27 cellular contexts compared by ENCODE assay signal in genomic region chr19:48310227-48310626, GRCh38. TPM values are rescaled to one million over a fixed set of nuclear protein-coding genes. Genes with fewer than 3 reads are reported as not detected.
DNase-seq lines count a peak whose midpoint lies in the region; ATAC-seq, FAIRE-seq and TF ChIP-seq lines count a peak whose summit lies in the region.
"Had no signal": no experiment of that assay in that cellular context is flagged by ENCODE, and none has a peak within 500 bp of the region (broad histone marks: within the 10 kb centered on the region; RNA-seq: fewer than 3 reads in every experiment).

No MANE protein-coding gene starts in this region.

- no peaks in the 10 kb centered on the region for H4K20me1 ChIP-seq in endothelial cell of umbilical vein (replicated peaks; ENCODE audit: control insufficient read depth, extremely low read depth, insufficient read depth, low read length)
- H4K20me1 ChIP-seq in mammary epithelial cell (ENCODE audit: insufficient read depth, low read length) = no peaks in the 10 kb centered on the region
- no peaks in the 10 kb centered on the region for H4K20me1 ChIP-seq in GM23338 (replicated peaks; ENCODE audit: insufficient read depth)

- WGBS in thyroid gland, 2 donors = 42 to 56% methylated on average over 7 of the region's 7 CpGs
- WGBS in mammary epithelial cell (ENCODE audit: low coverage, missing lambda C conversion rate) = 78% methylated on average over 5 of the region's 7 CpGs
- WGBS in pancreas, 2 donors = 41 to 55% methylated on average over 7 of the region's 7 CpGs

- peak overlapping the region; percentile 60 for H3K4me2 ChIP-seq in endothelial cell of umbilical vein (ENCODE audit: insufficient read depth, low read length)
- no peak overlapping the region for H3K4me2 ChIP-seq in mammary epithelial cell (ENCODE audit: insufficient read depth, low read depth, low read length)
- no peak overlapping the region for H3K4me2 ChIP-seq in GM23338
- H3K4me2 ChIP-seq: PC-9 had no signal

- H3K27ac Mint-ChIP-seq in GM23338 = no peak overlapping the region
- H3K27ac Mint-ChIP-seq: progenitor cell of endocrine pancreas; stimulated activated naive B cell treated with anti-CD40 and anti-IgM and Interleukin-4, amounts not matched to agents 10 μg/mL and 1 μg/mL and 100 μg/mL, for 72 hours had no signal

- in situ Hi-C loops in mammary epithelial cell (cut with MboI; ENCODE audit: low sequenced_read_pairs in 2 of 2) = loop anchor here (10.0 to 25.0 kb wide), 2 partner anchors 275 to 277 kb away; no protein-coding TSS in a partner anchor

- dilution Hi-C loops in endothelial cell of umbilical vein (cut with MboI; ENCODE audit: extremely low pct_ligation_motif_present, low sequenced_read_pairs) (no loop called here), mammary epithelial cell (cut with HindIII; ENCODE audit: low sequenced_read_pairs) (no loop called here)

- no peak overlapping the region for H3K4me3 ChIP-seq in endothelial cell of umbilical vein (replicated peaks in 1 of 3; ENCODE audit: insufficient read depth in 1 of 3, low read depth in 1 of 3, low read length in 3 of 3)
- H3K4me3 ChIP-seq in left ventricle myocardium inferior = no peak overlapping the region
- no peak overlapping the region for H3K4me3 ChIP-seq in thyroid gland (replicated peaks in 1 of 3)
- no peak overlapping the region for H3K4me3 ChIP-seq in mammary epithelial cell (replicated peaks in 1 of 3; ENCODE audit: insufficient read depth in 1 of 3, low read depth in 2 of 3, low read length in 3 of 3)
- no peak overlapping the region for H3K4me3 ChIP-seq in GM23338
- H3K4me3 ChIP-seq in pancreas = no peak overlapping the region
- H3K4me3 ChIP-seq: HAP-1, PC-9 had no signal

- H3K9me3 ChIP-seq in endothelial cell of umbilical vein (replicated peaks; ENCODE audit: control insufficient read depth, insufficient read depth, low read length) (no peaks in the 10 kb centered on the region), left ventricle myocardium inferior (replicated peaks) (no peaks in the 10 kb centered on the region), thyroid gland (no peaks in the 10 kb centered on the region), mammary epithelial cell (replicated peaks; ENCODE audit: insufficient read depth, low read length) (no peaks in the 10 kb centered on the region), pancreas (no peaks in the 10 kb centered on the region)
- H3K9me3 ChIP-seq: HAP-1 had no signal

- H3K9ac ChIP-seq in endothelial cell of umbilical vein (replicated peaks; ENCODE audit: extremely low read depth, insufficient read depth, low read length) = no peak overlapping the region
- H3K9ac ChIP-seq in mammary epithelial cell (ENCODE audit: insufficient read depth, low read length) = no peak overlapping the region

- CTCF ChIA-PET in endothelial cell of umbilical vein (lab: Charles Lee) = interaction anchor here (1.0 to 1.4 kb wide), 4 partner anchors 10 to 24 kb away, joined by 3 to 8 read pairs (median 4); no protein-coding TSS in a partner anchor
- CTCF ChIA-PET in mammary epithelial cell (lab: Charles Lee; ENCODE audit: low non-redundant PET) = no interaction called here

- peaks cover 8% of the 10 kb centered on the region for H3K4me1 Mint-ChIP-seq in GM23338
- H3K4me1 Mint-ChIP-seq: stimulated activated naive B cell treated with anti-CD40 and anti-IgM and Interleukin-4, amounts not matched to agents 10 μg/mL and 1 μg/mL and 100 μg/mL, for 72 hours had no signal

- DNase-seq in endothelial cell of umbilical vein (ENCODE audit: low read depth, low spot score) = peak; percentile 90
- no peak for DNase-seq in left ventricle myocardium inferior
- peak; percentile 68 to 98 for DNase-seq in lung microvascular endothelial cell (ENCODE audit: low read depth in 2 of 2)
- no peak for DNase-seq in thyroid gland
- DNase-seq in NCI-H2196 treated with DMSO at 0.1 percent for 48 hours (lab: John Stamatoyannopoulos, UW; ENCODE audit: unreplicated experiment) = no peak
- DNase-seq in mammary epithelial cell = no peak
- no peak for DNase-seq in GM23338 (ENCODE audit: low spot score)
- DNase-seq in pancreas = no peak
- DNase-seq: activated CD4-positive, alpha-beta T cell treated with anti-CD3 and anti-CD28 coated beads, Interleukin-2, amount 50 U/mL, for 48 hours; activated CD4-positive, CD25-positive, alpha-beta regulatory T cell treated with anti-CD3 and anti-CD28 coated beads, Interleukin-2, amount 50 U/mL, for 72 hours; activated naive CD4-positive, alpha-beta T cell; C1 segment of cervical spinal cord; kidney glomerular epithelial cell; NCI-H2029 treated with DMSO at 0.1 percent for 48 hours; NCI-H2227 treated with DMSO at 0.1 percent for 48 hours; NCI-H526 treated with DMSO at 0.1 percent for 48 hours; NK-92 treated with Interleukin-12 subunit alpha and Interleukin-12 subunit beta, amount 100 ng/mL, for 24 hours; PC-9; stimulated activated naive B cell treated with anti-CD40 and anti-IgM and Interleukin-4, amounts not matched to agents 10 μg/mL and 1 μg/mL and 100 μg/mL, for 72 hours; T-helper 2 cell had no signal

- H3K36me3 ChIP-seq in endothelial cell of umbilical vein (ENCODE audit: control insufficient read depth in 2 of 2, extremely low read depth in 1 of 2, insufficient read depth in 2 of 2, low read length in 2 of 2) (no peaks in the 10 kb centered on the region), left ventricle myocardium inferior (no peaks in the 10 kb centered on the region), thyroid gland (no peaks in the 10 kb centered on the region), mammary epithelial cell (ENCODE audit: insufficient read depth, low read length) (no peaks in the 10 kb centered on the region), GM23338 (ENCODE audit: insufficient read depth) (no peaks in the 10 kb centered on the region), pancreas (no peaks in the 10 kb centered on the region)
- H3K36me3 ChIP-seq: HAP-1 had no signal

- no peaks in the 10 kb centered on the region for H3K9me2 ChIP-seq in GM23338 (ENCODE audit: insufficient read depth)

- POLR2A ChIA-PET in endothelial cell of umbilical vein (lab: Charles Lee) = interaction anchor here (0.6 kb wide), 1 partner anchor 1380 kb away, joined by 3 read pairs; no protein-coding TSS in a partner anchor

- intact Hi-C loops in endothelial cell of umbilical vein (cut with micrococcal nuclease) (loop anchor here (2.0 kb wide), 2 partner anchors 19 to 43 kb away; no protein-coding TSS in a partner anchor), left ventricle myocardium inferior (cut with micrococcal nuclease) (no loop called here), thyroid gland (cut with DNase I) (no loop called here), mammary epithelial cell (cut with micrococcal nuclease) (no loop called here), pancreas (cut with DNase I) (no loop called here)

- H2AFZ ChIP-seq in endothelial cell of umbilical vein (ENCODE audit: low read depth, low read length) (no peak overlapping the region), mammary epithelial cell (ENCODE audit: low read depth, low read length) (no peak overlapping the region), GM23338 (no peak overlapping the region)
- H2AFZ ChIP-seq: PC-9 had no signal

- H3K27me3 ChIP-seq in endothelial cell of umbilical vein (ENCODE audit: control insufficient read depth in 2 of 2, insufficient read depth in 2 of 2, low read length in 2 of 2) (peaks cover 4% of the 10 kb centered on the region in 2 experiments), left ventricle myocardium inferior (ENCODE audit: low read depth) (no peaks in the 10 kb centered on the region), thyroid gland (no peaks in the 10 kb centered on the region), mammary epithelial cell (ENCODE audit: insufficient read depth, low read length) (no peaks in the 10 kb centered on the region), GM23338 (ENCODE audit: insufficient read depth) (no peaks in the 10 kb centered on the region), pancreas (no peaks in the 10 kb centered on the region)

- BruUV-seq in endothelial cell of umbilical vein (replicated peaks; lab: Mats Ljungman, UMichigan) (no TSS peak), mammary epithelial cell (replicated peaks; lab: Mats Ljungman, UMichigan) (no TSS peak)

- H3F3A ChIP-seq in GM23338 (replicated peaks; ENCODE audit: low read depth) = 0 out of 2 replicates have a peak, but pooled peaks cover 4% of the 10 kb centered on the region

- no peaks in the 10 kb centered on the region for H3K79me2 ChIP-seq in endothelial cell of umbilical vein (ENCODE audit: control insufficient read depth, insufficient read depth, low read length)
- no peaks in the 10 kb centered on the region for H3K79me2 ChIP-seq in mammary epithelial cell (ENCODE audit: insufficient read depth, low read length)
- no peaks in the 10 kb centered on the region for H3K79me2 ChIP-seq in GM23338 (replicated peaks; ENCODE audit: insufficient read depth)

- no peaks in the 10 kb centered on the region; the same call in 2 of the 3 replicates for H3K36me3 Mint-ChIP-seq in GM23338 (ENCODE audit: low read depth)
- H3K36me3 Mint-ChIP-seq: stimulated activated naive B cell treated with anti-CD40 and anti-IgM and Interleukin-4, amounts not matched to agents 10 μg/mL and 1 μg/mL and 100 μg/mL, for 72 hours had no signal

- no peak overlapping the region for H3K4me3 Mint-ChIP-seq in GM23338
- H3K4me3 Mint-ChIP-seq: stimulated activated naive B cell treated with anti-CD40 and anti-IgM and Interleukin-4, amounts not matched to agents 10 μg/mL and 1 μg/mL and 100 μg/mL, for 72 hours had no signal

- no peak for TF ChIP-seq CTCF in endothelial cell of umbilical vein (IDR thresholded peaks at IDR 0.05; ENCODE audit: extremely low read depth in 1 of 2, insufficient read depth in 1 of 2, low read depth in 1 of 2, low read length in 2 of 2)
- TF ChIP-seq CTCF in left ventricle myocardium inferior (IDR thresholded peaks at IDR 0.05; ENCODE audit: borderline replicate concordance) = no peak
- TF ChIP-seq CTCF in thyroid gland (IDR thresholded peaks at IDR 0.05) = no peak
- TF ChIP-seq CTCF in mammary epithelial cell (conservative IDR thresholded peaks at IDR 0.05 in 1 of 2, IDR thresholded peaks at IDR 0.05 in 1 of 2; ENCODE audit: extremely low read depth in 1 of 2, insufficient read depth in 1 of 2, low read depth in 1 of 2, low read length in 2 of 2) = no peak
- no peak for TF ChIP-seq CTCF in GM23338 (conservative IDR thresholded peaks at IDR 0.05; ENCODE audit: low read depth in 2 of 2)
- TF ChIP-seq CTCF in pancreas (IDR thresholded peaks at IDR 0.05) = no peak

- H3K4me1 ChIP-seq in endothelial cell of umbilical vein (ENCODE audit: control insufficient read depth, extremely low read depth, insufficient read depth, low read length) = peaks cover 20% of the 10 kb centered on the region
- H3K4me1 ChIP-seq in left ventricle myocardium inferior = peaks cover 28% of the 10 kb centered on the region
- peaks cover 15 to 19% of the 10 kb centered on the region in 2 donors for H3K4me1 ChIP-seq in thyroid gland
- peaks cover 8% of the 10 kb centered on the region for H3K4me1 ChIP-seq in mammary epithelial cell (ENCODE audit: insufficient read depth, low read length)
- no peaks in the 10 kb centered on the region for H3K4me1 ChIP-seq in GM23338 (ENCODE audit: insufficient read depth)
- H3K4me1 ChIP-seq in pancreas = no peaks in the 10 kb centered on the region
- H3K4me1 ChIP-seq: HAP-1 had no signal

- H3K9me1 ChIP-seq in endothelial cell of umbilical vein (replicated peaks; ENCODE audit: control insufficient read depth, extremely low read depth, insufficient read depth, low read length) = no peaks in the 10 kb centered on the region

- H3K27ac ChIP-seq in endothelial cell of umbilical vein (ENCODE audit: insufficient read depth, low read depth, low read length) = peak overlapping the region; percentile 63
- H3K27ac ChIP-seq in left ventricle myocardium inferior (replicated peaks) = peak overlapping the region; percentile 56
- H3K27ac ChIP-seq in thyroid gland = peak overlapping the region in 2 of 3 donors; percentile 0 to 67
- no peak overlapping the region for H3K27ac ChIP-seq in mammary epithelial cell (ENCODE audit: insufficient read depth, low read depth, low read length)
- no peak overlapping the region for H3K27ac ChIP-seq in GM23338 (ENCODE audit: low read depth)
- H3K27ac ChIP-seq in pancreas = no peak overlapping the region
- H3K27ac ChIP-seq: HL-60, PC-9 had no signal

- H3K9me3 Mint-ChIP-seq in GM23338 = no peaks in the 10 kb centered on the region
- H3K9me3 Mint-ChIP-seq: stimulated activated naive B cell treated with anti-CD40 and anti-IgM and Interleukin-4, amounts not matched to agents 10 μg/mL and 1 μg/mL and 100 μg/mL, for 72 hours had no signal

- FAIRE-seq in endothelial cell of umbilical vein (lab: Jason Lieb, UNC) (peak; percentile 99), pancreas (lab: Jason Lieb, UNC) (no peak)
- FAIRE-seq: G401.6 had no signal

- peak; percentile 72 for TF ChIP-seq POLR2A in endothelial cell of umbilical vein (IDR thresholded peaks at IDR 0.05; ENCODE audit: low read depth, low read length)
- no peak for TF ChIP-seq POLR2A in thyroid gland (IDR thresholded peaks at IDR 0.05)

- H3K27me3 Mint-ChIP-seq in GM23338 (ENCODE audit: insufficient read depth, low read depth, poor library complexity) = peaks cover 5% of the 10 kb centered on the region
- H3K27me3 Mint-ChIP-seq: stimulated activated naive B cell treated with anti-CD40 and anti-IgM and Interleukin-4, amounts not matched to agents 10 μg/mL and 1 μg/mL and 100 μg/mL, for 72 hours had no signal

- no peak for ATAC-seq in GM23338
- ATAC-seq in pancreas = no peak
- ATAC-seq: stimulated activated naive B cell treated with anti-CD40 and anti-IgM and Interleukin-4, amounts not matched to agents 10 μg/mL and 1 μg/mL and 100 μg/mL, for 72 hours had no signal

RNA-seq across cellular contexts. Expression of gene EMP3, which starts 15.1 kb away (rescaled TPM):
- total RNA-seq in endothelial cell of umbilical vein (107 and 127 TPM in 2 replicates), left ventricle myocardium inferior (32.1 TPM), lung microvascular endothelial cell (4.0 and 7.4 TPM in 2 replicates), thyroid gland (10 to 100 TPM; 14.0 to 19.3 (median 14.9) TPM), mammary epithelial cell (100 to 1,000 TPM in 1 of 2 donors, 10 to 100 TPM in 1; 12.2 to 104 TPM), pancreas (10 to 100 TPM in 2 of 6 donors, 1 to 10 TPM in 4; 2.5 to 14.9 (median 6.4) TPM)
- polyA plus RNA-seq in endothelial cell of umbilical vein (406 and 565 TPM in 2 replicates), mammary epithelial cell (322 TPM), GM23338 (2016; fragmentation: Nextera tagmentation; extraction: Ambion mirVana) (25.1 and 27.9 TPM in 2 replicates), pancreas (10 to 100 TPM; 17.6 to 23.8 TPM)
- 210 and 239 TPM in 2 replicates for polyA plus RNA-seq in endothelial cell of umbilical vein (2011; cell fraction: cytosol; rRNA removed)
- 66.3 and 79.3 TPM in 2 replicates for polyA plus RNA-seq in endothelial cell of umbilical vein (2011; cell fraction: nucleus; rRNA removed)
- polyA plus RNA-seq in endothelial cell of umbilical vein (2012) = 182 and 216 TPM in 2 replicates
- polyA minus RNA-seq in endothelial cell of umbilical vein (141 and 170 TPM in 2 replicates), mammary epithelial cell (270 TPM)
- 101 TPM for polyA minus RNA-seq in endothelial cell of umbilical vein (2011; cell fraction: cytosol; rRNA and poly(A)+ RNA removed)
- 28.9 and 33.6 TPM in 2 replicates for polyA minus RNA-seq in endothelial cell of umbilical vein (2011; cell fraction: nucleus; rRNA and poly(A)+ RNA removed)
- 6.0 and 7.9 TPM in 2 replicates for total RNA-seq in GM23338 (2014; rRNA removed; shearing (Covaris generic))

RNA-seq across cellular contexts. Expression of gene ZNF114, which starts 40.3 kb away (rescaled TPM):
- 0.39 and 1.5 TPM in 2 replicates for total RNA-seq in endothelial cell of umbilical vein
- polyA plus RNA-seq in endothelial cell of umbilical vein = 0.12 and 0.38 TPM in 2 replicates
- polyA plus RNA-seq in endothelial cell of umbilical vein (2011; cell fraction: cytosol; rRNA removed) = 0.44 and 0.68 TPM in 2 replicates
- polyA plus RNA-seq in endothelial cell of umbilical vein (2011; cell fraction: nucleus; rRNA removed) = 0.24 and 0.34 TPM in 2 replicates
- 0.35 and 0.36 TPM in 2 replicates for polyA plus RNA-seq in endothelial cell of umbilical vein (2012)
- polyA minus RNA-seq in endothelial cell of umbilical vein = 1.1 TPM in 1 of 2 replicates, not detected in the other
- polyA minus RNA-seq in endothelial cell of umbilical vein (2011; cell fraction: cytosol; rRNA and poly(A)+ RNA removed) = 5.5 TPM
- polyA minus RNA-seq in endothelial cell of umbilical vein (2011; cell fraction: nucleus; rRNA and poly(A)+ RNA removed) = 0.48 and 0.96 TPM in 2 replicates
- total RNA-seq in left ventricle myocardium inferior = 0.55 TPM
- total RNA-seq in lung microvascular endothelial cell = under 0.01 and 0.87 TPM in 2 replicates
- 10 to 100 TPM in 1 of 4 donors, 1 to 10 TPM in 3; 5.3 to 11.7 (median 6.1) TPM for total RNA-seq in thyroid gland
- total RNA-seq in mammary epithelial cell = 10 to 100 TPM in 1 of 2 donors, 1 to 10 TPM in 1; 2.5 to 35.8 TPM
- 6.7 TPM for polyA plus RNA-seq in mammary epithelial cell
- 23.4 TPM for polyA minus RNA-seq in mammary epithelial cell
- total RNA-seq in GM23338 (2014; rRNA removed; shearing (Covaris generic)) = 6.9 and 11.1 TPM in 2 replicates
- 9.2 and 12.2 TPM in 2 replicates for polyA plus RNA-seq in GM23338 (2016; fragmentation: Nextera tagmentation; extraction: Ambion mirVana)
- total RNA-seq in pancreas = 1 to 10 TPM in 3 of 6 donors, under 1 TPM in 3; 0.16 to 2.0 (median 0.94) TPM
- under 1 TPM; 0.30 to 0.70 TPM for polyA plus RNA-seq in pancreas
- total RNA-seq: myocyte had no signal

RNA-seq across cellular contexts. Expression of gene TMEM143, which starts 53.5 kb away (rescaled TPM):
- total RNA-seq in endothelial cell of umbilical vein (4.6 and 7.3 TPM in 2 replicates), left ventricle myocardium inferior (108 TPM), lung microvascular endothelial cell (2.0 and 2.2 TPM in 2 replicates), thyroid gland (10 to 100 TPM in 1 of 4 donors, 1 to 10 TPM in 3; 6.3 to 12.6 (median 9.2) TPM), mammary epithelial cell (1 to 10 TPM; 4.5 to 9.0 TPM), pancreas (1 to 10 TPM; 3.3 to 7.3 (median 4.4) TPM)
- polyA plus RNA-seq in endothelial cell of umbilical vein (5.4 and 6.2 TPM in 2 replicates), mammary epithelial cell (5.6 TPM), GM23338 (2016; fragmentation: Nextera tagmentation; extraction: Ambion mirVana) (10.0 and 12.8 TPM in 2 replicates), pancreas (10 to 100 TPM in 1 of 2 donors, 1 to 10 TPM in 1; 8.0 to 11.2 TPM)
- polyA plus RNA-seq in endothelial cell of umbilical vein (2011; cell fraction: cytosol; rRNA removed) = 3.0 and 3.7 TPM in 2 replicates
- polyA plus RNA-seq in endothelial cell of umbilical vein (2011; cell fraction: nucleus; rRNA removed) = 15.8 and 21.1 TPM in 2 replicates
- 2.5 and 4.5 TPM in 2 replicates for polyA plus RNA-seq in endothelial cell of umbilical vein (2012)
- polyA minus RNA-seq in endothelial cell of umbilical vein (3.7 and 4.2 TPM in 2 replicates), mammary epithelial cell (5.6 TPM)
- polyA minus RNA-seq in endothelial cell of umbilical vein (2011; cell fraction: cytosol; rRNA and poly(A)+ RNA removed) = 10.2 TPM
- 3.8 and 3.9 TPM in 2 replicates for polyA minus RNA-seq in endothelial cell of umbilical vein (2011; cell fraction: nucleus; rRNA and poly(A)+ RNA removed)
- total RNA-seq in GM23338 (2014; rRNA removed; shearing (Covaris generic)) = 15.0 and 16.6 TPM in 2 replicates

RNA-seq across cellular contexts. Expression of gene SYNGR4, which starts 53.9 kb away (rescaled TPM):
- total RNA-seq in endothelial cell of umbilical vein (not detected in 2 replicates), left ventricle myocardium inferior (not detected), lung microvascular endothelial cell (not detected in 2 replicates), thyroid gland (not detected), mammary epithelial cell (not detected), pancreas (1 to 10 TPM in 1 of 6 donors, under 1 TPM in 3, not detected in 2; 0.19 to 1.1 (median 0.25) TPM)
- polyA plus RNA-seq in endothelial cell of umbilical vein (not detected in 2 replicates), mammary epithelial cell (not detected), GM23338 (2016; fragmentation: Nextera tagmentation; extraction: Ambion mirVana) (not detected in 2 replicates), pancreas (10 to 100 TPM in 1 of 2 donors, under 1 TPM in 1; 0.91 to 16.4 TPM)
- polyA plus RNA-seq in endothelial cell of umbilical vein (2011; cell fraction: cytosol; rRNA removed) = not detected in 2 replicates
- polyA plus RNA-seq in endothelial cell of umbilical vein (2011; cell fraction: nucleus; rRNA removed) = not detected in 2 replicates
- polyA plus RNA-seq in endothelial cell of umbilical vein (2012) = not detected in 2 replicates
- polyA minus RNA-seq in endothelial cell of umbilical vein (not detected in 2 replicates), mammary epithelial cell (not detected)
- polyA minus RNA-seq in endothelial cell of umbilical vein (2011; cell fraction: cytosol; rRNA and poly(A)+ RNA removed) = not detected
- not detected in 2 replicates for polyA minus RNA-seq in endothelial cell of umbilical vein (2011; cell fraction: nucleus; rRNA and poly(A)+ RNA removed)
- total RNA-seq in GM23338 (2014; rRNA removed; shearing (Covaris generic)) = not detected in 2 replicates
- total RNA-seq: mesenteric fat pad, myocyte, progenitor cell of endocrine pancreas, ureter had no signal

RNA-seq across cellular contexts. Expression of gene CARD8, which starts 54.5 kb away (rescaled TPM):
- total RNA-seq in endothelial cell of umbilical vein = 123 and 156 TPM in 2 replicates
- 57.3 and 64.6 TPM in 2 replicates for polyA plus RNA-seq in endothelial cell of umbilical vein
- 53.3 and 56.2 TPM in 2 replicates for polyA plus RNA-seq in endothelial cell of umbilical vein (2011; cell fraction: cytosol; rRNA removed)
- 398 and 519 TPM in 2 replicates for polyA plus RNA-seq in endothelial cell of umbilical vein (2011; cell fraction: nucleus; rRNA removed)
- 158 and 170 TPM in 2 replicates for polyA plus RNA-seq in endothelial cell of umbilical vein (2012)
- 67.7 and 82.8 TPM in 2 replicates for polyA minus RNA-seq in endothelial cell of umbilical vein
- polyA minus RNA-seq in endothelial cell of umbilical vein (2011; cell fraction: cytosol; rRNA and poly(A)+ RNA removed) = 4.3 TPM
- 143 and 242 TPM in 2 replicates for polyA minus RNA-seq in endothelial cell of umbilical vein (2011; cell fraction: nucleus; rRNA and poly(A)+ RNA removed)
- total RNA-seq in left ventricle myocardium inferior = 33.3 TPM
- 55.4 and 69.6 TPM in 2 replicates for total RNA-seq in lung microvascular endothelial cell
- total RNA-seq in thyroid gland = 10 to 100 TPM; 37.0 to 58.9 (median 57.7) TPM
- total RNA-seq in mammary epithelial cell = 10 to 100 TPM; 10.5 to 14.2 TPM
- polyA plus RNA-seq in mammary epithelial cell = 8.5 TPM
- polyA minus RNA-seq in mammary epithelial cell = 26.7 TPM
- total RNA-seq in GM23338 (2014; rRNA removed; shearing (Covaris generic)) = 17.1 and 30.6 TPM in 2 replicates
- 16.6 and 21.9 TPM in 2 replicates for polyA plus RNA-seq in GM23338 (2016; fragmentation: Nextera tagmentation; extraction: Ambion mirVana)
- total RNA-seq in pancreas = 10 to 100 TPM in 5 of 6 donors, 1 to 10 TPM in 1; 8.6 to 26.0 (median 15.1) TPM
- 10 to 100 TPM; 19.4 to 19.8 TPM for polyA plus RNA-seq in pancreas

Comparison
In these comparisons a context has a peak if more than half of its experiments do, and no peak if none do; other contexts are left out.
1. DNase-seq: peak in endothelial cell of umbilical vein (single experiment) and lung microvascular endothelial cell (2 of 2); none in left ventricle myocardium inferior (single experiment), thyroid gland (0 of 2), NCI-H2196 treated with DMSO at 0.1 percent for 48 hours (single experiment), mammary epithelial cell (single experiment), GM23338 (single experiment) and pancreas (0 of 6).
2. H3K27ac ChIP-seq: peak in endothelial cell of umbilical vein (single experiment), left ventricle myocardium inferior (single experiment) and thyroid gland (2 of 3); none in mammary epithelial cell (single experiment), GM23338 (single experiment) and pancreas (0 of 4).